In the genomic region with DNA sequence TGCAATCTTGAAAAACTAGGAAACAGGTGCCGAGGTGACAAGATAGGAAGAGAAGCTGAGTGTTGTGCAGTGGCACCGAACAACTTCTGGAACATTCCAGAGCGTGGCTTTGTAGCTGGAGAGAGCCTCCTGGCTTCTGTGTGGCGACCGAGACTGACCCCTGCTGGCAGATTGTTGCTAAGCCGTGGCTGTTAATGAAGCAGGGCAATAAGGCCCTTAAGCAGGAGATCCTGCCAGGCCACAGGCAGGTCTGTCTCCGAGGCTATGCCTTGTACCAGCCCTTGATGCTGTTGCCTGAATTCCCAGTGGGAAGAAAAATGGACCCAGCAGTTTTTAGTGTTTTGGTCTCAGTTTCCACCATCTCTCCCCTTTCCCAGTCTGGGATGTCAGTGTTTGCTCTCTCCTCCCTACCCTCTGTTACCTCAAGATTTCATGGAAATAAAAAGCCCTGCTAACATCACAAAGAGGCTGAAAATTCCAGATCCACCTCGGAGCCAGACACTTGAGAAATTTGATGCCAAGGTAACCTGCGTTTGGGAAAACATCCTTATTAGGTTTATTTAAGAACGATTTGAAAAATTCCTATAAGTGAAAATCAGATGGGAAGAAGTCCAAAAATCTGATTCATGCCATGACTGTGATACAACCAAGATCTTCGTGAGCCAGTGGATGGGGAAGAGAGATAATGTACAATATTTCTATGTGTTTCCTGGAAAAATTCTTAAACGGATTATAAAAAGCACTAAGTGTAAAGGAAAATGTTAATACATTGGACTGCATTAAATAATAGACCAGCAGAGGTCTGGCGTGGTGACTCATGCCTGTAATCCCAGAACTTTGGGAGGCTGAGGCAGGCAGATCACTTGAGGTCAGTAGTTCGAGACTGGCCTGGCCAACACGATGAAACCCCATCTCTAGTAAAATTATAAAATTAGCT, we compare ENCODE assay signal across 8 cellular contexts.
A peak's percentile ranks its signal among the peaks of the same experiment; 100 is the strongest.
DNase-seq lines count a peak whose midpoint lies in the region; ATAC-seq, FAIRE-seq and TF ChIP-seq lines count a peak whose summit lies in the region.

No MANE protein-coding gene starts in this region.

- H3K27ac ChIP-seq in mammary epithelial cell (ENCODE audit: insufficient read depth, low read depth, low read length) (peak overlapping the region; percentile 5), keratinocyte (ENCODE audit: control insufficient read depth, insufficient read depth, low read length) (peak overlapping the region; percentile 51)

- H3K9ac ChIP-seq in mammary epithelial cell (ENCODE audit: insufficient read depth, low read length): no peak overlapping the region
- no peak overlapping the region for H3K9ac ChIP-seq in keratinocyte (ENCODE audit: control insufficient read depth, extremely low read depth, insufficient read depth, low read length)

- H3K4me3 ChIP-seq in WI38 (ENCODE audit: low read depth, low read length): no peak overlapping the region
- H3K4me3 ChIP-seq in mammary epithelial cell (replicated peaks in 1 of 3; ENCODE audit: insufficient read depth in 1 of 3, low read depth in 2 of 3, low read length in 3 of 3): no peak overlapping the region
- peak overlapping the region in 1 of 3 experiments; percentile 15 for H3K4me3 ChIP-seq in keratinocyte (ENCODE audit: control insufficient read depth in 2 of 3, extremely low read depth in 1 of 3, insufficient read depth in 2 of 3, low read depth in 1 of 3, low read length in 3 of 3)

- H2AFZ ChIP-seq in mammary epithelial cell (ENCODE audit: low read depth, low read length) (peak overlapping the region; percentile 14), keratinocyte (ENCODE audit: control insufficient read depth, low read length) (no peak overlapping the region)

- no peak for ATAC-seq in HG03565 (IDR thresholded peaks at IDR 0.05; ENCODE audit: unreplicated experiment)

- no peaks in the 10 kb centered on the region for H4K20me1 ChIP-seq in mammary epithelial cell (ENCODE audit: insufficient read depth, low read length)
- no peaks in the 10 kb centered on the region for H4K20me1 ChIP-seq in keratinocyte (ENCODE audit: control insufficient read depth, extremely low read depth, insufficient read depth, low read length)

- CTCF ChIA-PET in mammary epithelial cell (lab: Charles Lee; ENCODE audit: low non-redundant PET): interaction anchor here (0.6 kb wide), 1 partner anchor 89 kb away, joined by 3 read pairs; no protein-coding TSS in a partner anchor

- H3K9me3 ChIP-seq in mammary epithelial cell (replicated peaks; ENCODE audit: insufficient read depth, low read length) (no peaks in the 10 kb centered on the region), keratinocyte (ENCODE audit: control insufficient read depth, low read depth, low read length) (no peaks in the 10 kb centered on the region)

- H3K9me1 ChIP-seq in keratinocyte (ENCODE audit: control insufficient read depth, extremely low read depth, insufficient read depth, low read length): no peaks in the 10 kb centered on the region

- H3K4me1 ChIP-seq in mammary epithelial cell (ENCODE audit: insufficient read depth, low read length) (peaks cover 13% of the 10 kb centered on the region), keratinocyte (ENCODE audit: control insufficient read depth, extremely low read depth, insufficient read depth, low read length) (peaks cover 9% of the 10 kb centered on the region)

- dilution Hi-C loops in mammary epithelial cell (cut with HindIII; ENCODE audit: low sequenced_read_pairs): no loop called here
- dilution Hi-C loops in keratinocyte (cut with MboI; ENCODE audit: extremely low pct_ligation_motif_present, low sequenced_read_pairs): no loop called here

- no TSS peak for BruUV-seq in mammary epithelial cell (replicated peaks; lab: Mats Ljungman, UMichigan)

- no peaks in the 10 kb centered on the region for H3K27me3 ChIP-seq in mammary epithelial cell (ENCODE audit: insufficient read depth, low read length)
- no peaks in the 10 kb centered on the region for H3K27me3 ChIP-seq in keratinocyte (ENCODE audit: control insufficient read depth, extremely low read depth, insufficient read depth, low read length)

- intact Hi-C loops in mammary epithelial cell (cut with micrococcal nuclease): loop anchor here (1.0 to 5.0 kb wide), 7 partner anchors 60 to 367 kb away; no protein-coding TSS in a partner anchor

- peak; percentile 60 for FAIRE-seq in keratinocyte (lab: Jason Lieb, UNC)

- no peaks in the 10 kb centered on the region for H3K79me2 ChIP-seq in mammary epithelial cell (ENCODE audit: insufficient read depth, low read length)
- no peaks in the 10 kb centered on the region for H3K79me2 ChIP-seq in keratinocyte (ENCODE audit: control insufficient read depth, insufficient read depth, low read length)

- DNase-seq in EL (peak; percentile 93), GOT3 (lab: John Stamatoyannopoulos, UW) (peak; percentile 17), NAMALWA (ENCODE audit: low spot score) (peak; percentile 74), mammary epithelial cell (peak; percentile 68), keratinocyte (ENCODE audit: low read depth, low spot score) (peak; percentile 26)
- peak; percentile 85 to 87 for DNase-seq in stimulated activated CD4-positive, alpha-beta T cell treated with anti-CD3 and anti-CD28 coated beads, Interleukin-2, amount 100 ng/mL, for 24 hours

- peak; percentile 90 for TF ChIP-seq CTCF in WI38 (IDR thresholded peaks at IDR 0.05; ENCODE audit: low read depth, low read length)
- TF ChIP-seq CTCF in mammary epithelial cell (conservative IDR thresholded peaks at IDR 0.05 in 1 of 2, IDR thresholded peaks at IDR 0.05 in 1 of 2; ENCODE audit: extremely low read depth in 1 of 2, insufficient read depth in 1 of 2, low read depth in 1 of 2, low read length in 2 of 2): peak; percentile 92 to 97
- TF ChIP-seq CTCF in keratinocyte (optimal IDR thresholded peaks at IDR 0.05 in 1 of 3, IDR thresholded peaks at IDR 0.05 in 1 of 3, conservative IDR thresholded peaks at IDR 0.05 in 1 of 3; ENCODE audit: extremely low read depth in 1 of 3, insufficient read depth in 2 of 3, low read length in 3 of 3): peak; percentile 87 to 95 (median 94)

- no peaks in the 10 kb centered on the region for H3K36me3 ChIP-seq in mammary epithelial cell (ENCODE audit: insufficient read depth, low read length)
- no peaks in the 10 kb centered on the region for H3K36me3 ChIP-seq in keratinocyte (ENCODE audit: control insufficient read depth in 2 of 2, extremely low read depth in 1 of 2, insufficient read depth in 2 of 2, low read length in 2 of 2)

- in situ Hi-C loops in mammary epithelial cell (cut with MboI; ENCODE audit: low sequenced_read_pairs in 2 of 2): loop anchor here (5.0 to 25.0 kb wide), 4 partner anchors 95 to 363 kb away; no protein-coding TSS in a partner anchor

- 31% methylated on average over 13 of the region's 15 CpGs for WGBS in mammary epithelial cell (ENCODE audit: low coverage, missing lambda C conversion rate)

- H3K4me2 ChIP-seq in mammary epithelial cell (ENCODE audit: insufficient read depth, low read depth, low read length) (peak overlapping the region; percentile 30), keratinocyte (ENCODE audit: control insufficient read depth, extremely low read depth, insufficient read depth, low read depth, low read length) (peak overlapping the region; percentile 17)

Comparison
In these comparisons a context has a peak if more than half of its experiments do, and no peak if none do; other contexts are left out.
1. DNase-seq: peak in every context shown above with its lines; median percentile 93 in EL; 86 in stimulated activated CD4-positive, alpha-beta T cell treated with anti-CD3 and anti-CD28 coated beads, Interleukin-2, amount 100 ng/mL, for 24 hours; 74 in NAMALWA; 68 in mammary epithelial cell; 26 in keratinocyte; 17 in GOT3.